ENCODE assay signal across 8 cellular contexts in the genomic region with DNA sequence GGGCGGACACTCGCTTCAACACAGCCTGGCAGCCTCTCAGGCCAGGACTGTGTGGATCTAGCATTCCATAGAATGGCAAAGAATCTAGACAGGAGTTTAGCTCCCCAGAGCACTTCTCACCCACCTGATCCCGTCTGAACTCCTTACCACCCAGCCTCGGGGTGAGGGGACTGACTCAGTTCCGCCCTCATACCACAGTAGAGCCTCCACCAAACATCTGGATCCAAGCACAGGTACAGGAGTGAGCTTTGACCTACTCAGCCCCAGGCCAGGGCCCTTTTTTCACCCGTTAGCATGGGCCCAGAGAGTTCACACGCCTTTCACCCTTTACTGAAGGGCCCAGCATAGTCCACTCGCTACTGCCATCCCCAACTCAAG. TPM values are rescaled to one million over a fixed set of nuclear protein-coding genes. Genes with fewer than 3 reads are reported as not detected.
A peak's percentile ranks its signal among the peaks of the same experiment; 100 is the strongest.
DNase-seq lines count a peak whose midpoint lies in the region; FAIRE-seq and TF ChIP-seq lines count a peak whose summit lies in the region.

No MANE protein-coding gene starts in this region.

- H3K79me2 ChIP-seq in PC-9 (ENCODE audit: low read depth), result peaks cover 55% of the 10 kb centered on the region

- H3K27me3 ChIP-seq in PC-9 (ENCODE audit: insufficient read depth, low read depth), result no peaks in the 10 kb centered on the region

- peak overlapping the region; percentile 78 for H3K27ac Mint-ChIP-seq in osteocyte (ENCODE audit: unreplicated experiment)

- CTCF ChIA-PET in PC-9 (lab: Charles Lee), result no interaction called here

- no peaks in the 10 kb centered on the region; the same call in 1 of the 2 replicates for H3K36me3 ChIP-seq in PC-9 (ENCODE audit: low read depth)

- H3K36me3 Mint-ChIP-seq in osteocyte (ENCODE audit: unreplicated experiment), result peaks cover 11% of the 10 kb centered on the region

- no peak for TF ChIP-seq POLR2A in erythroblast (IDR thresholded peaks at IDR 0.05; ENCODE audit: low read length)

- no peaks in the 10 kb centered on the region for H3K9me2 ChIP-seq in PC-9 (ENCODE audit: insufficient read depth)

- H3K9me3 ChIP-seq in PC-9 (ENCODE audit: insufficient read depth, low read depth), result no peaks in the 10 kb centered on the region

- FAIRE-seq in urothelium cell line (lab: Jason Lieb, UNC), result no peak

- POLR2A ChIA-PET in PC-9 (lab: Charles Lee; ENCODE audit: unreplicated experiment), result interaction anchor here (0.6 to 0.7 kb wide), 2 partner anchors 186 to 263 kb away, joined by 3 read pairs; no protein-coding TSS in a partner anchor

- peaks cover 68% of the 10 kb centered on the region for H3K4me1 Mint-ChIP-seq in osteocyte (ENCODE audit: unreplicated experiment)

- H3F3A ChIP-seq in PC-9 (ENCODE audit: insufficient read depth, low read depth), result peaks cover 4% of the 10 kb centered on the region; the same call in 1 of the 2 replicates

- H3K27ac ChIP-seq in PC-9, result peak overlapping the region; percentile 51; the same call in 1 of the 2 replicates

- BruUV-seq in PC-9 (replicated peaks; lab: Mats Ljungman, UMichigan), result no TSS peak

- H3K4me3 ChIP-seq in PC-9, result peak overlapping the region; percentile 62

- DNase-seq in ELF-1 (ENCODE audit: low read depth, low spot score), result peak; percentile 7
- DNase-seq in PC-9, result no peak
- peak; percentile 36 to 56 for DNase-seq in erythroblast (lab: John Stamatoyannopoulos, UW)
- DNase-seq in osteocyte (ENCODE audit: extremely low spot score, unreplicated experiment), result no peak
- no peak for DNase-seq in hippocampal formation (lab: John Stamatoyannopoulos, UW)
- no peak for DNase-seq in urothelium cell line (ENCODE audit: low spot score)
- DNase-seq in stimulated activated CD4-positive, alpha-beta T cell treated with anti-CD3 and anti-CD28 coated beads, Interleukin-1b, Interleukin-23, amount 100 ng/mL, for 48 hours, result no peak
- DNase-seq in NCI-H1092 treated with DMSO at 0.1 percent for 48 hours (lab: John Stamatoyannopoulos, UW), result no peak

- no peaks in the 10 kb centered on the region for H3K27me3 Mint-ChIP-seq in osteocyte (ENCODE audit: unreplicated experiment)

- H2AFZ ChIP-seq in PC-9, result peak overlapping the region; percentile 98

- intact Hi-C loops in PC-9 (cut with micrococcal nuclease; ENCODE audit: unreplicated experiment), result loop anchor here (5.0 kb wide), 1 partner anchor 658 kb away; no protein-coding TSS in a partner anchor

- H3K4me2 ChIP-seq in PC-9, result peak overlapping the region; percentile 92

- no peaks in the 10 kb centered on the region for H3K9me3 Mint-ChIP-seq in osteocyte (ENCODE audit: unreplicated experiment)

- H3K4me3 Mint-ChIP-seq in osteocyte (ENCODE audit: unreplicated experiment), result peak overlapping the region; percentile 93

- TF ChIP-seq CTCF in PC-9 (conservative IDR thresholded peaks at IDR 0.05) (no peak), osteocyte (IDR thresholded peaks at IDR 0.05) (no peak)

- H3K4me1 ChIP-seq in PC-9 (replicated peaks; ENCODE audit: insufficient read depth), result peaks cover 27% of the 10 kb centered on the region

- peaks cover 17% of the 10 kb centered on the region for H4K20me1 ChIP-seq in PC-9 (ENCODE audit: insufficient read depth)

RNA-seq across cellular contexts. Expression of gene PSMF1, which starts 0.7 kb away (rescaled TPM):
- total RNA-seq in PC-9 (2021), result 166 and 186 TPM in 2 replicates
- 129 and 144 TPM in 2 replicates for total RNA-seq in osteocyte

Comparison
In these comparisons a context has a peak if more than half of its experiments do, and no peak if none do; other contexts are left out.
1. DNase-seq: peak in ELF-1 (single experiment) and erythroblast (2 of 2); none in PC-9 (0 of 2), osteocyte (single experiment), hippocampal formation (0 of 2), urothelium cell line (single experiment), stimulated activated CD4-positive, alpha-beta T cell treated with anti-CD3 and anti-CD28 coated beads, Interleukin-1b, Interleukin-23, amount 100 ng/mL, for 48 hours (single experiment) and NCI-H1092 treated with DMSO at 0.1 percent for 48 hours (single experiment).